ENCODE assay signal across 17 cellular contexts in genomic region chr2:218485986-218486667, GRCh38.
DNase-seq lines count a peak whose midpoint lies in the region; ATAC-seq and TF ChIP-seq lines count a peak whose summit lies in the region.
"Had no signal": no experiment of that assay in that cellular context is flagged by ENCODE, and none has a peak within 500 bp of the region (broad histone marks: within the 10 kb centered on the region; RNA-seq: fewer than 3 reads in every experiment).

No MANE protein-coding gene starts in this region.

- H2AFZ ChIP-seq in MM.1S (ENCODE audit: low read length), result no peak overlapping the region

- H3K36me3 Mint-ChIP-seq in endothelial cell (ENCODE audit: low read depth, unreplicated experiment), result peaks cover 8% of the 10 kb centered on the region
- peaks cover 76% of the 10 kb centered on the region for H3K36me3 Mint-ChIP-seq in CD4-positive, alpha-beta T cell (ENCODE audit: low read depth)

- H3K27me3 ChIP-seq in MG63 (no peaks in the 10 kb centered on the region), MM.1S (replicated peaks; ENCODE audit: insufficient read depth, low read length) (no peaks in the 10 kb centered on the region)
- H3K27me3 ChIP-seq in CD4-positive, alpha-beta T cell (ENCODE audit: control insufficient read depth, insufficient read depth, low read length), result no peaks in the 10 kb centered on the region
- H3K27me3 ChIP-seq: BLaER1 treated with 17β-estradiol and CSF1 and Interleukin-3, amounts not matched to agents 10 nM and 100 nM had no signal

- H3K27ac ChIP-seq in MM.1S (ENCODE audit: low read length), result no peak overlapping the region
- H3K27ac ChIP-seq in CD4-positive, alpha-beta T cell (ENCODE audit: low read depth, low read length), result no peak overlapping the region
- H3K27ac ChIP-seq: A549; BLaER1 treated with 17β-estradiol and CSF1 and Interleukin-3, amounts not matched to agents 10 nM and 100 nM had no signal

- intact Hi-C loops in CD4-positive, alpha-beta T cell (cut with DNase I, micrococcal nuclease), result no loop called here

- no peaks in the 10 kb centered on the region for H3K9me3 Mint-ChIP-seq in endothelial cell (ENCODE audit: unreplicated experiment)
- no peaks in the 10 kb centered on the region for H3K9me3 Mint-ChIP-seq in CD4-positive, alpha-beta T cell
- H3K9me3 Mint-ChIP-seq: HFFc6 had no signal

- peaks cover 44% of the 10 kb centered on the region for H3K36me3 ChIP-seq in MG63
- peaks cover 7% of the 10 kb centered on the region; the same call in 1 of the 2 replicates for H3K36me3 ChIP-seq in MM.1S (replicated peaks; ENCODE audit: insufficient read depth, low read length)

- no peak for TF ChIP-seq CTCF in endothelial cell (IDR thresholded peaks at IDR 0.05; ENCODE audit: unreplicated experiment)
- no peak for TF ChIP-seq CTCF in MM.1S (IDR thresholded peaks at IDR 0.05; ENCODE audit: low read length)
- no peak for TF ChIP-seq CTCF in CD4-positive, alpha-beta T cell (IDR thresholded peaks at IDR 0.05)

- H3F3A ChIP-seq in MM.1S (ENCODE audit: insufficient read depth, low read length), result no peaks in the 10 kb centered on the region

- no peaks in the 10 kb centered on the region for H3K9me2 ChIP-seq in MM.1S (replicated peaks; ENCODE audit: insufficient read depth, low read length)
- H3K9me2 ChIP-seq: SK-N-SH had no signal

- no peak overlapping the region for H3K4me2 ChIP-seq in MM.1S (ENCODE audit: low read depth, low read length)
- H3K4me2 ChIP-seq: A549; BLaER1 treated with 17β-estradiol and CSF1 and Interleukin-3, amounts not matched to agents 10 nM and 100 nM; SK-N-SH had no signal

- no peak overlapping the region for H3K4me3 Mint-ChIP-seq in endothelial cell (ENCODE audit: unreplicated experiment)
- H3K4me3 Mint-ChIP-seq in CD4-positive, alpha-beta T cell, result no peak overlapping the region
- H3K4me3 Mint-ChIP-seq: HFFc6 had no signal

- DNase-seq in NCI-H2196 (lab: John Stamatoyannopoulos, UW; ENCODE audit: unreplicated experiment), result peak; percentile 24
- DNase-seq in NCI-H2196 treated with DMSO at 0.1 percent for 48 hours (lab: John Stamatoyannopoulos, UW; ENCODE audit: unreplicated experiment), result no peak
- DNase-seq in MG63, result peak; percentile 5
- DNase-seq in endothelial cell (ENCODE audit: low spot score), result no peak
- no peak for DNase-seq in MM.1S
- DNase-seq in CD4-positive, alpha-beta T cell, result no peak
- DNase-seq: GF-D8, H7, HFFc6, Kasumi-1, NCI-H187, NCI-H510A treated with DMSO at 0.1 percent for 48 hours, SHP77 treated with DMSO at 0.1 percent for 48 hours, SK-N-SH had no signal

- no peaks in the 10 kb centered on the region for H4K20me1 ChIP-seq in MM.1S (ENCODE audit: insufficient read depth, low read length)
- H4K20me1 ChIP-seq: BLaER1 treated with 17β-estradiol and CSF1 and Interleukin-3, amounts not matched to agents 10 nM and 100 nM had no signal

- CTCF ChIA-PET in CD4-positive, alpha-beta T cell (lab: Charles Lee), result no interaction called here

- H3K4me1 ChIP-seq in MM.1S (ENCODE audit: low read length), result no peaks in the 10 kb centered on the region
- H3K4me1 ChIP-seq: A549 had no signal

- H3K79me2 ChIP-seq in MM.1S (ENCODE audit: low read length), result no peaks in the 10 kb centered on the region

- H3K27ac Mint-ChIP-seq in endothelial cell (ENCODE audit: unreplicated experiment), result peak overlapping the region; percentile 5
- no peak overlapping the region for H3K27ac Mint-ChIP-seq in CD4-positive, alpha-beta T cell
- H3K27ac Mint-ChIP-seq: HFFc6 had no signal

- H3K4me3 ChIP-seq in MG63 (no peak overlapping the region), MM.1S (ENCODE audit: low read length) (no peak overlapping the region)
- H3K4me3 ChIP-seq: A549; BLaER1 treated with 17β-estradiol and CSF1 and Interleukin-3, amounts not matched to agents 10 nM and 100 nM had no signal

- ATAC-seq in GM21367 (IDR thresholded peaks at IDR 0.05; ENCODE audit: unreplicated experiment), result no peak
- ATAC-seq in CD4-positive, alpha-beta T cell (ENCODE audit: poor library complexity), result no peak
- ATAC-seq: A549 had no signal

- H3K4me1 Mint-ChIP-seq in endothelial cell (ENCODE audit: unreplicated experiment), result no peaks in the 10 kb centered on the region
- peaks cover 24% of the 10 kb centered on the region for H3K4me1 Mint-ChIP-seq in CD4-positive, alpha-beta T cell (ENCODE audit: low read depth)

- no peak overlapping the region for H3K9ac ChIP-seq in MM.1S (ENCODE audit: low read length)
- H3K9ac ChIP-seq: BLaER1 treated with 17β-estradiol and CSF1 and Interleukin-3, amounts not matched to agents 10 nM and 100 nM; SK-N-SH had no signal

- H3K9me3 ChIP-seq in MG63 (no peaks in the 10 kb centered on the region), MM.1S (replicated peaks; ENCODE audit: insufficient read depth, low read length) (no peaks in the 10 kb centered on the region)
- no peaks in the 10 kb centered on the region for H3K9me3 ChIP-seq in CD4-positive, alpha-beta T cell (ENCODE audit: control insufficient read depth, low read length)
- H3K9me3 ChIP-seq: A549; BLaER1 treated with 17β-estradiol and CSF1 and Interleukin-3, amounts not matched to agents 10 nM and 100 nM; SK-N-SH had no signal

- POLR2A ChIA-PET in CD4-positive, alpha-beta T cell (lab: Charles Lee), result no interaction called here

- H3K27me3 Mint-ChIP-seq in endothelial cell (ENCODE audit: unreplicated experiment), result no peaks in the 10 kb centered on the region
- H3K27me3 Mint-ChIP-seq in CD4-positive, alpha-beta T cell, result no peaks in the 10 kb centered on the region

Comparison
In these comparisons a context has a peak if more than half of its experiments do, and no peak if none do; other contexts are left out.
1. DNase-seq: peak in NCI-H2196 (single experiment) and MG63 (single experiment); none in NCI-H2196 treated with DMSO at 0.1 percent for 48 hours (single experiment), endothelial cell (single experiment), MM.1S (single experiment) and CD4-positive, alpha-beta T cell (0 of 10).